31 cellular contexts compared by ENCODE assay signal in genomic region chr17:51516924-51517323, GRCh38.
"Had no signal": no experiment of that assay in that cellular context is flagged by ENCODE, and none has a peak within 500 bp of the region (broad histone marks: within the 10 kb centered on the region; RNA-seq: fewer than 3 reads in every experiment).

No MANE protein-coding gene starts in this region.

- H3K4me3 ChIP-seq: pancreas, psoas muscle, skin epidermis, smooth muscle cell, spleen, thoracic aorta, thyroid gland, tibial nerve, upper lobe of left lung, vagina had no signal

- H3K27ac ChIP-seq: neutrophil, pancreas, psoas muscle, skin epidermis, spleen, thoracic aorta, thyroid gland, tibial nerve, upper lobe of left lung, vagina had no signal

- H3K27me3 ChIP-seq: neutrophil, pancreas, thyroid gland, tibial nerve, upper lobe of left lung, vagina had no signal

- H3K4me3 Mint-ChIP-seq: naive thymus-derived CD4-positive, alpha-beta T cell; natural killer cell; nephron; stimulated activated memory B cell treated with anti-CD40 and anti-IgM and Interleukin-4, amounts not matched to agents 10 μg/mL and 1 μg/mL and 100 μg/mL, for 72 hours; stimulated activated naive CD8-positive, alpha-beta T cell treated with anti-CD3 and anti-CD28 coated beads, Interleukin-15, amount 100 ng/mL, for 72 hours had no signal

- ATAC-seq: naive thymus-derived CD4-positive, alpha-beta T cell; natural killer cell; pancreas; psoas muscle; right cardiac atrium; sciatic nerve; stimulated activated memory B cell treated with anti-CD40 and anti-IgM and Interleukin-4, amounts not matched to agents 10 μg/mL and 1 μg/mL and 100 μg/mL, for 72 hours; stimulated activated naive CD8-positive, alpha-beta T cell treated with anti-CD3 and anti-CD28 coated beads, Interleukin-15, amount 100 ng/mL, for 72 hours; stimulated activated naive CD8-positive, alpha-beta T cell treated with anti-CD3 and anti-CD28 coated beads, Interleukin-15, Interleukin-2, amounts not matched to agents 100 U/mL and 50 U/mL, for 24 hours had no signal

- H3K9me3 ChIP-seq: neutrophil, pancreas, psoas muscle, spleen, thoracic aorta, thyroid gland, tibial nerve, upper lobe of left lung, vagina had no signal

- DNase-seq: naive thymus-derived CD4-positive, alpha-beta T cell; natural killer cell; nucleus accumbens; pancreas; posterior cingulate gyrus; psoas muscle; right cardiac atrium; spleen; stimulated activated CD4-positive, alpha-beta T cell treated with anti-CD3 and anti-CD28 coated beads, Interleukin-12 subunit alpha, Interleukin-12 subunit beta, amount 100 ng/mL, for 4 hours; stimulated activated CD4-positive, alpha-beta T cell treated with anti-CD3 and anti-CD28 coated beads, Interleukin-1b, Interleukin-23, amount 100 ng/mL, for 48 hours; stimulated activated CD4-positive, alpha-beta T cell treated with anti-CD3 and anti-CD28 coated beads, Interleukin-4, amount 100 ng/mL, for 1 hour; stimulated activated CD4-positive, alpha-beta T cell treated with anti-CD3 and anti-CD28 coated beads, Interleukin-4, amount 100 ng/mL, for 4 hours; stimulated activated CD8-positive, alpha-beta memory T cell treated with anti-CD3 and anti-CD28 coated beads, Interleukin-4, amount 100 ng/mL, for 48 hours; stimulated activated naive CD4-positive, alpha-beta T cell; stimulated activated naive CD8-positive, alpha-beta T cell treated with anti-CD3 and anti-CD28 coated beads, Interleukin-15, amount 100 ng/mL, for 72 hours; stimulated activated naive CD8-positive, alpha-beta T cell treated with anti-CD3 and anti-CD28 coated beads, Interleukin-15, Interleukin-2, amounts not matched to agents 100 U/mL and 50 U/mL, for 24 hours; substantia nigra; thyroid gland; trophoblast cell; upper lobe of left lung had no signal

- H3K9me3 Mint-ChIP-seq: natural killer cell; stimulated activated naive CD8-positive, alpha-beta T cell treated with anti-CD3 and anti-CD28 coated beads, Interleukin-15, amount 100 ng/mL, for 72 hours had no signal

- H3K36me3 ChIP-seq: neutrophil, pancreas, spleen, thoracic aorta, thyroid gland, tibial nerve, upper lobe of left lung, vagina had no signal

- H3K4me1 ChIP-seq: pancreas, psoas muscle, spleen, tibial nerve, upper lobe of left lung, vagina had no signal

- FAIRE-seq: pancreas, urothelium cell line had no signal

- H3K36me3 Mint-ChIP-seq: naive thymus-derived CD4-positive, alpha-beta T cell; natural killer cell; stimulated activated memory B cell treated with anti-CD40 and anti-IgM and Interleukin-4, amounts not matched to agents 10 μg/mL and 1 μg/mL and 100 μg/mL, for 72 hours had no signal

- H3K27ac Mint-ChIP-seq: naive thymus-derived CD4-positive, alpha-beta T cell; natural killer cell; progenitor cell of endocrine pancreas; stimulated activated memory B cell treated with anti-CD40 and anti-IgM and Interleukin-4, amounts not matched to agents 10 μg/mL and 1 μg/mL and 100 μg/mL, for 72 hours; stimulated activated naive CD8-positive, alpha-beta T cell treated with anti-CD3 and anti-CD28 coated beads, Interleukin-15, amount 100 ng/mL, for 72 hours had no signal

- H3K4me1 Mint-ChIP-seq: natural killer cell; stimulated activated memory B cell treated with anti-CD40 and anti-IgM and Interleukin-4, amounts not matched to agents 10 μg/mL and 1 μg/mL and 100 μg/mL, for 72 hours had no signal

- H3K4me2 ChIP-seq: smooth muscle cell had no signal
